In genomic region chr15:89835190-89835564, GRCh38 we compare ENCODE assay signal across 32 cellular contexts. TPM values are rescaled to one million over a fixed set of nuclear protein-coding genes. Genes with fewer than 3 reads are reported as not detected.
DNase-seq lines count a peak whose midpoint lies in the region; FAIRE-seq and TF ChIP-seq lines count a peak whose summit lies in the region.
"Had no signal": no experiment of that assay in that cellular context is flagged by ENCODE, and none has a peak within 500 bp of the region (broad histone marks: within the 10 kb centered on the region; RNA-seq: fewer than 3 reads in every experiment).

No MANE protein-coding gene starts in this region.

- H3K27ac Mint-ChIP-seq in endodermal cell, result peak overlapping the region; percentile 66
- H3K27ac Mint-ChIP-seq in osteocyte (ENCODE audit: unreplicated experiment), result peak overlapping the region; percentile 62
- H3K27ac Mint-ChIP-seq: activated CD4-positive, alpha-beta T cell treated with anti-CD3 and anti-CD28 coated beads, Interleukin-2, amount 10 ng/mL, durations not matched to agents 24 days and 14 days; activated naive CD8-positive, alpha-beta T cell treated with anti-CD3 and anti-CD28 coated beads for 36 hours; activated T-cell treated with anti-CD3 and anti-CD28 coated beads, Interleukin-2, amount 50 U/mL, for 24 hours; nephron progenitor cell; WTC11 had no signal

- H3K9me3 Mint-ChIP-seq in endodermal cell (no peaks in the 10 kb centered on the region), osteocyte (ENCODE audit: unreplicated experiment) (no peaks in the 10 kb centered on the region)
- H3K9me3 Mint-ChIP-seq: activated CD4-positive, alpha-beta T cell treated with anti-CD3 and anti-CD28 coated beads, Interleukin-2, amount 10 ng/mL, durations not matched to agents 24 days and 14 days; activated naive CD8-positive, alpha-beta T cell treated with anti-CD3 and anti-CD28 coated beads for 36 hours; activated T-cell treated with anti-CD3 and anti-CD28 coated beads, Interleukin-2, amount 50 U/mL, for 24 hours; nephron progenitor cell; stimulated activated naive CD8-positive, alpha-beta T cell treated with anti-CD3 and anti-CD28 coated beads, Interleukin-15, amount 100 ng/mL, for 72 hours; WTC11 had no signal

- H3K4me3 Mint-ChIP-seq in endodermal cell (no peak overlapping the region), osteocyte (ENCODE audit: unreplicated experiment) (no peak overlapping the region)
- H3K4me3 Mint-ChIP-seq: activated CD4-positive, alpha-beta T cell treated with anti-CD3 and anti-CD28 coated beads, Interleukin-2, amount 10 ng/mL, durations not matched to agents 24 days and 14 days; activated naive CD8-positive, alpha-beta T cell treated with anti-CD3 and anti-CD28 coated beads for 36 hours; activated T-cell treated with anti-CD3 and anti-CD28 coated beads, Interleukin-2, amount 50 U/mL, for 24 hours; nephron progenitor cell; stimulated activated naive CD8-positive, alpha-beta T cell treated with anti-CD3 and anti-CD28 coated beads, Interleukin-15, amount 100 ng/mL, for 72 hours; WTC11 had no signal

- no peaks in the 10 kb centered on the region for H3K9me3 ChIP-seq in endodermal cell (ENCODE audit: control insufficient read depth, low read length)
- no peaks in the 10 kb centered on the region for H3K9me3 ChIP-seq in sigmoid colon
- H3K9me3 ChIP-seq: BLaER1 treated with 17β-estradiol and CSF1 and Interleukin-3, amounts not matched to agents 10 nM and 100 nM; thyroid gland had no signal

- H3K36me3 ChIP-seq in endodermal cell (ENCODE audit: control insufficient read depth, insufficient read depth, low read length) (peaks cover 42% of the 10 kb centered on the region), sigmoid colon (peaks cover 17 to 48% (median 28%) of the 10 kb centered on the region in 4 donors)

- no peak for DNase-seq in RWPE1 (ENCODE audit: low spot score)
- DNase-seq in endodermal cell, result no peak
- DNase-seq in osteocyte (ENCODE audit: extremely low spot score, unreplicated experiment), result no peak
- DNase-seq in putamen (ENCODE audit: low spot score), result no peak
- DNase-seq in NCI-H1092 treated with DMSO at 0.1 percent for 48 hours (lab: John Stamatoyannopoulos, UW), result no peak
- DNase-seq in GM12892 (ENCODE audit: insufficient read length), result no peak
- no peak for DNase-seq in sigmoid colon
- DNase-seq: activated CD4-positive, alpha-beta T cell treated with anti-CD3 and anti-CD28 coated beads, Interleukin-2, amount 10 ng/mL, durations not matched to agents 24 days and 14 days; activated gamma-delta T cell; activated naive CD8-positive, alpha-beta T cell treated with anti-CD3 and anti-CD28 coated beads for 36 hours; activated T-cell treated with anti-CD3 and anti-CD28 coated beads, Interleukin-2, amount 50 U/mL, for 24 hours; anterior cingulate cortex; Calu3; mesenchymal stem cell; NCI-H1105; NCI-H187; NCI-H2171; nephron progenitor cell; right cardiac atrium; stimulated activated CD8-positive, alpha-beta memory T cell treated with anti-CD3 and anti-CD28 coated beads, Interleukin-4, amount 100 ng/mL, for 48 hours; stimulated activated naive CD8-positive, alpha-beta T cell treated with anti-CD3 and anti-CD28 coated beads, Interleukin-15, amount 100 ng/mL, for 72 hours; T-helper 1 cell; thyroid gland had no signal

- H3K9ac ChIP-seq in endodermal cell (ENCODE audit: extremely low read depth, low read length, poor library complexity, severe bottlenecking), result no peak overlapping the region
- H3K9ac ChIP-seq: BLaER1 treated with 17β-estradiol and CSF1 and Interleukin-3, amounts not matched to agents 10 nM and 100 nM had no signal

- WGBS in endodermal cell (ENCODE audit: insufficient coverage in 1 of 2, insufficient read length in 1 of 2), 2 experiments, result 94 to 98% methylated on average over 5 of the region's 5 CpGs
- 93 to 94% methylated on average over 5 of the region's 5 CpGs for WGBS in sigmoid colon, 2 donors

- TF ChIP-seq POLR2A in GM12892 (IDR thresholded peaks at IDR 0.05; ENCODE audit: low read depth, low read length), result no peak
- TF ChIP-seq POLR2A in sigmoid colon (IDR thresholded peaks at IDR 0.05), result no peak

- H3K27me3 Mint-ChIP-seq in endodermal cell (ENCODE audit: insufficient read depth) (no peaks in the 10 kb centered on the region), osteocyte (ENCODE audit: unreplicated experiment) (no peaks in the 10 kb centered on the region)
- H3K27me3 Mint-ChIP-seq: activated CD4-positive, alpha-beta T cell treated with anti-CD3 and anti-CD28 coated beads, Interleukin-2, amount 10 ng/mL, durations not matched to agents 24 days and 14 days; activated naive CD8-positive, alpha-beta T cell treated with anti-CD3 and anti-CD28 coated beads for 36 hours; activated T-cell treated with anti-CD3 and anti-CD28 coated beads, Interleukin-2, amount 50 U/mL, for 24 hours; stimulated activated naive CD8-positive, alpha-beta T cell treated with anti-CD3 and anti-CD28 coated beads, Interleukin-15, amount 100 ng/mL, for 72 hours had no signal

- H3K4me3 ChIP-seq in endodermal cell (ENCODE audit: low read length), result no peak overlapping the region
- H3K4me3 ChIP-seq in sigmoid colon, result no peak overlapping the region
- H3K4me3 ChIP-seq: BLaER1 treated with 17β-estradiol and CSF1 and Interleukin-3, amounts not matched to agents 10 nM and 100 nM; cardiac muscle cell; SK-N-MC; thyroid gland had no signal

- no peak for FAIRE-seq in GM12892 (lab: Jason Lieb, UNC)
- FAIRE-seq: H1 had no signal

- POLR2A ChIA-PET in RWPE1 (lab: Yijun Ruan, JAX; ENCODE audit: low non-redundant PET), result no interaction called here

- TF ChIP-seq EP300 in sigmoid colon (IDR thresholded peaks at IDR 0.05), result no peak

- no peaks in the 10 kb centered on the region for H3K4me1 ChIP-seq in endodermal cell (ENCODE audit: control insufficient read depth, insufficient read depth, low read length)
- H3K4me1 ChIP-seq in sigmoid colon, result peaks cover 0 to 32% (median 16%) of the 10 kb centered on the region in 4 donors

- peak overlapping the region; percentile 82 for H3K27ac ChIP-seq in RWPE1
- no peak overlapping the region for H3K27ac ChIP-seq in endodermal cell (ENCODE audit: low read depth, low read length)
- H3K27ac ChIP-seq in sigmoid colon, result no peak overlapping the region
- H3K27ac ChIP-seq: cardiac muscle cell had no signal

- H3K4me1 Mint-ChIP-seq in endodermal cell (peaks cover 7% of the 10 kb centered on the region), osteocyte (ENCODE audit: unreplicated experiment) (peaks cover 34% of the 10 kb centered on the region)
- H3K4me1 Mint-ChIP-seq: WTC11 had no signal

- CTCF ChIA-PET in RWPE1 (lab: Yijun Ruan, JAX), result no interaction called here

- intact Hi-C loops in sigmoid colon (cut with DNase I), result loop anchor here (10.0 kb wide), 1 partner anchor 70 kb away; no protein-coding TSS in a partner anchor

- TF ChIP-seq CTCF in RWPE1 (conservative IDR thresholded peaks at IDR 0.05; ENCODE audit: low read depth) (no peak), endodermal cell (conservative IDR thresholded peaks at IDR 0.05) (no peak), osteocyte (IDR thresholded peaks at IDR 0.05) (no peak), sigmoid colon (IDR thresholded peaks at IDR 0.05) (no peak)

- no peaks in the 10 kb centered on the region for H3K27me3 ChIP-seq in endodermal cell (ENCODE audit: control insufficient read depth, insufficient read depth, low read length, poor library complexity, severe bottlenecking)
- no peaks in the 10 kb centered on the region for H3K27me3 ChIP-seq in sigmoid colon
- H3K27me3 ChIP-seq: cardiac muscle cell, thyroid gland had no signal

- H3K36me3 Mint-ChIP-seq in endodermal cell (ENCODE audit: low read depth) (peaks cover 53% of the 10 kb centered on the region), osteocyte (ENCODE audit: unreplicated experiment) (peaks cover 27% of the 10 kb centered on the region)

RNA-seq across cellular contexts. Expression of gene ANPEP, which starts 20.5 kb away (rescaled TPM):
- total RNA-seq in endodermal cell, result 1 to 10 TPM in 1 of 2 donors, under 1 TPM in 1; 0.95 to 3.3 TPM
- 2.0 TPM for polyA plus RNA-seq in endodermal cell (2013, experiment 1 of 2)
- polyA plus RNA-seq in endodermal cell (2013, experiment 2 of 2), result 2.2 TPM
- total RNA-seq in osteocyte, result 93.1 and 95.4 TPM in 2 replicates
- polyA plus RNA-seq in GM12892 (2012; ENCODE audit: missing spikeins), result not detected
- total RNA-seq in sigmoid colon, result 10 to 100 TPM in 1 of 4 donors, 1 to 10 TPM in 3; 4.4 to 24.6 (median 6.2) TPM
- polyA plus RNA-seq in sigmoid colon, result 100 to 1,000 TPM; 108 to 229 (median 166) TPM

RNA-seq across cellular contexts. Expression of gene AP3S2, which starts 58.6 kb away (rescaled TPM):
- total RNA-seq in endodermal cell (10 to 100 TPM; 39.5 to 54.4 TPM), osteocyte (26.9 and 29.3 TPM in 2 replicates), sigmoid colon (10 to 100 TPM; 24.1 to 37.8 (median 26.6) TPM)
- polyA plus RNA-seq in endodermal cell (2013, experiment 1 of 2), result 40.3 TPM
- 40.3 TPM for polyA plus RNA-seq in endodermal cell (2013, experiment 2 of 2)
- 21.0 TPM for polyA plus RNA-seq in GM12892 (2012; ENCODE audit: missing spikeins)
- polyA plus RNA-seq in sigmoid colon, result 10 to 100 TPM; 33.5 to 88.5 (median 51.7) TPM

RNA-seq across cellular contexts. Expression of gene MESP2, which starts 59.0 kb away (rescaled TPM):
- total RNA-seq in endodermal cell (1 to 10 TPM in 1 of 2 donors, under 1 TPM in 1; 0.22 to 1.3 TPM), osteocyte (not detected in 2 replicates), sigmoid colon (not detected)
- 0.68 TPM for polyA plus RNA-seq in endodermal cell (2013, experiment 1 of 2)
- polyA plus RNA-seq in endodermal cell (2013, experiment 2 of 2), result 0.54 TPM
- not detected for polyA plus RNA-seq in GM12892 (2012; ENCODE audit: missing spikeins)
- polyA plus RNA-seq in sigmoid colon, result 1 to 10 TPM in 2 of 3 donors, not detected in 1; 1.3 to 1.8 TPM
- total RNA-seq: activated CD4-positive, alpha-beta T cell treated with anti-CD3 and anti-CD28 coated beads, Interleukin-2, amount 10 ng/mL, durations not matched to agents 24 days and 14 days; activated naive CD8-positive, alpha-beta T cell treated with anti-CD3 and anti-CD28 coated beads for 36 hours; Calu3; glomerular endothelial cell; HT1080; NCI-H460 had no signal
- polyA plus RNA-seq: fibroblast of lung had no signal
